Comparison of ENCODE assay signal across 8 cellular contexts in the genomic region with DNA sequence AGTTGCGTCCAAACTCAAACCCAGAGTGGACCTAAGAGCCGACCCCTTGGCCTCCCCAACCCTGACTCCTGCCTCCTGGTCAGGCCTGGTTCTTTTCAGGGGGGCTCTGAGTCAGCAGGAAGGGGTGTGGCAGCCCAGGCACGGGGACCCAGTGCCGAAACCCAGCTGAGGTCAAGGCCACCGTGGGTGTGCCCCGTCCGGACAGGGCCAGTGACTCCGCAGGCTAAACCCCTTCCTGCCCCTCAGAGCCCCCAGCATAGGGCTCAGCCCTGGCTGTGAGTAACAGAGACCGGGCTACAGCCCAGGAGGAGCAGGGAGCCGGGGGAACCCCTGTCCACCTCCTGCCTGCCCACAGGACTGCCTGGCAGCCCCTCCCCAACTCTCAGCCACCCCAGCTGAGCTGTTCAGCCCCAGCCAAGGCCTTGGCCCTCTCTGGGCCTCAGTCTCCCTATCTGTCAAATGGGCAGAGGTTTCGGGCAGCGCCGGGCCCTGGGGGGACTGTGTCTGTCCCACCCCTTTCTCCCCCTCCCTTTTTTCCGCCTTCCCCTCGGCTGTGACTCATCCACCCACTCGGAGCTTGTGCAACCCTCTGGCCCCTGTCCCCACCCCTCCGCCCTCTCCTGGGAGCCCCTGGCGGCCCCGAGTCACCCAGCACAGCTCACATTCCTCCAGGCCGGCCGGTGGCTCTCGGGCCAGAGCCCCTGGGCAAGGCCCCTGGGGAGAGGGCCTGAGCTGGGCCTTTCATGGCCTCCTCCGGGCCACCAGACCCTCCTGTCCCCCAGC. TPM values are rescaled to one million over a fixed set of nuclear protein-coding genes. Genes with fewer than 3 reads are reported as not detected.
DNase-seq lines count a peak whose midpoint lies in the region; ATAC-seq, FAIRE-seq and TF ChIP-seq lines count a peak whose summit lies in the region.

No MANE protein-coding gene starts in this region.

- no peak overlapping the region for H3K18ac ChIP-seq in mesendoderm (ENCODE audit: low read length)

- H2BK120ac ChIP-seq in mesendoderm (ENCODE audit: low read depth, low read length) = no peak overlapping the region

- no peak overlapping the region for H4K5ac ChIP-seq in mesendoderm (ENCODE audit: low read length)

- H2AK5ac ChIP-seq in mesendoderm (ENCODE audit: low read length) = no peak overlapping the region

- H3K56ac ChIP-seq in mesendoderm (ENCODE audit: low read length) = no peak overlapping the region

- peaks cover 28% of the 10 kb centered on the region for H3K79me1 ChIP-seq in mesendoderm (ENCODE audit: low read length)

- TF ChIP-seq POLR2A in H54 (IDR thresholded peaks at IDR 0.05; ENCODE audit: low read depth, low read length) = no peak

- H2BK15ac ChIP-seq in mesendoderm (replicated peaks; ENCODE audit: low read depth) = no peak overlapping the region

- H3K27me3 Mint-ChIP-seq in T-helper 17 cell = no peaks in the 10 kb centered on the region
- H3K27me3 Mint-ChIP-seq in stimulated activated naive CD8-positive, alpha-beta T cell treated with anti-CD3 and anti-CD28 coated beads, Interleukin-15, amount 100 ng/mL, for 72 hours = no peaks in the 10 kb centered on the region

- H3K36me3 Mint-ChIP-seq in T-helper 17 cell (ENCODE audit: low read depth) = peaks cover 5% of the 10 kb centered on the region

- intact Hi-C loops in dorsolateral prefrontal cortex (cut with DNase I) = no loop called here

- H3K27me3 ChIP-seq in dorsolateral prefrontal cortex (no peaks in the 10 kb centered on the region), mesendoderm (ENCODE audit: insufficient read depth, low read length, poor library complexity) (no peaks in the 10 kb centered on the region)

- no peaks in the 10 kb centered on the region for H3K9me3 Mint-ChIP-seq in stimulated activated naive CD8-positive, alpha-beta T cell treated with anti-CD3 and anti-CD28 coated beads, Interleukin-15, amount 100 ng/mL, for 72 hours

- H3K27ac ChIP-seq in dorsolateral prefrontal cortex (peak overlapping the region; percentile 84 to 99 (median 97)), mesendoderm (ENCODE audit: low read depth, low read length) (no peak overlapping the region)

- H3K4me3 ChIP-seq in dorsolateral prefrontal cortex (peak overlapping the region in 46 of 59 donors; percentile 0 to 79 (median 34)), mesendoderm (ENCODE audit: low read length) (no peak overlapping the region)

- ATAC-seq in T-helper 17 cell (peak; percentile 17), HG02763 (IDR thresholded peaks at IDR 0.05; ENCODE audit: unreplicated experiment) (no peak)
- peak; percentile 49 for ATAC-seq in stimulated activated naive CD8-positive, alpha-beta T cell treated with anti-CD3 and anti-CD28 coated beads, Interleukin-15, amount 100 ng/mL, for 72 hours

- peaks cover 70% of the 10 kb centered on the region for H3K79me2 ChIP-seq in mesendoderm (ENCODE audit: control insufficient read depth, insufficient read depth, low read length)

- no peak for FAIRE-seq in H54 (lab: Jason Lieb, UNC)

- H3K4me2 ChIP-seq in mesendoderm (ENCODE audit: low read length) = no peak overlapping the region

- H2BK5ac ChIP-seq in mesendoderm (ENCODE audit: low read length) = no peak overlapping the region

- peak overlapping the region; percentile 45 for H3K4me3 Mint-ChIP-seq in T-helper 17 cell
- H3K4me3 Mint-ChIP-seq in stimulated activated naive CD8-positive, alpha-beta T cell treated with anti-CD3 and anti-CD28 coated beads, Interleukin-15, amount 100 ng/mL, for 72 hours = peak overlapping the region; percentile 12 to 71

- H3K36me3 ChIP-seq in mesendoderm (ENCODE audit: control insufficient read depth, insufficient read depth, low read length) = peaks cover 8% of the 10 kb centered on the region

- no peaks in the 10 kb centered on the region for H3K4me1 ChIP-seq in mesendoderm (ENCODE audit: control insufficient read depth, low read depth, low read length)

- H3K23ac ChIP-seq in mesendoderm (ENCODE audit: low read length) = no peak overlapping the region

- TF ChIP-seq CTCF in dorsolateral prefrontal cortex (IDR thresholded peaks at IDR 0.05 in 54 of 56, conservative IDR thresholded peaks at IDR 0.05 in 2 of 56; ENCODE audit: low read depth in 1 of 56, partially characterized antibody in 56 of 56) = peak in 3 of 56 donors; percentile 12 to 31 (median 19)

- H3K4me1 Mint-ChIP-seq in T-helper 17 cell = peaks cover 25% of the 10 kb centered on the region
- H3K4me1 Mint-ChIP-seq in stimulated activated naive CD8-positive, alpha-beta T cell treated with anti-CD3 and anti-CD28 coated beads, Interleukin-15, amount 100 ng/mL, for 72 hours = peaks cover 80% of the 10 kb centered on the region

- peak; percentile 94 for DNase-seq in H54 (ENCODE audit: insufficient read length, low spot score)
- DNase-seq in T-helper 17 cell = no peak
- peak in 5 of 10 donors; percentile 50 to 84 (median 67) for DNase-seq in dorsolateral prefrontal cortex
- peak; percentile 74 for DNase-seq in mesendoderm
- peak in 1 of 2 donors; percentile 38 for DNase-seq in stimulated activated naive CD8-positive, alpha-beta T cell treated with anti-CD3 and anti-CD28 coated beads, Interleukin-15, amount 100 ng/mL, for 72 hours
- no peak for DNase-seq in NCI-H345 treated with DMSO at 0.1 percent for 48 hours (lab: John Stamatoyannopoulos, UW; ENCODE audit: unreplicated experiment)
- no peak for DNase-seq in NCI-H128 (lab: John Stamatoyannopoulos, UW; ENCODE audit: unreplicated experiment)

- H3K9ac ChIP-seq in mesendoderm (ENCODE audit: low read length) = no peak overlapping the region

- no peak overlapping the region for H4K8ac ChIP-seq in mesendoderm (ENCODE audit: low read depth, low read length)

- H3K4ac ChIP-seq in mesendoderm (ENCODE audit: low read depth, low read length) = no peak overlapping the region

- WGBS in mesendoderm (ENCODE audit: extremely low coverage, insufficient coverage, low lambda C conversion rate) = no CpG with 5 or more reads among the region's 23 CpGs

- H3K9me3 ChIP-seq in T-helper 17 cell (ENCODE audit: control insufficient read depth, low read length, poor library complexity, severe bottlenecking) = no peaks in the 10 kb centered on the region

- H3K27ac Mint-ChIP-seq in T-helper 17 cell = peak overlapping the region; percentile 59
- H3K27ac Mint-ChIP-seq in stimulated activated naive CD8-positive, alpha-beta T cell treated with anti-CD3 and anti-CD28 coated beads, Interleukin-15, amount 100 ng/mL, for 72 hours = peak overlapping the region; percentile 59 to 88

RNA-seq across cellular contexts. Expression of gene ZBTB7A, which starts 8.6 kb away (rescaled TPM):
- total RNA-seq in T-helper 17 cell (10 to 100 TPM; 47.3 to 51.1 TPM), dorsolateral prefrontal cortex (100 to 1,000 TPM in 60 of 120 experiments, 10 to 100 TPM in 60; 61.2 to 152 (median 99.8) TPM)
- polyA plus RNA-seq in mesendoderm (2013, experiment 1 of 2) = 8.8 TPM
- 8.8 TPM for polyA plus RNA-seq in mesendoderm (2013, experiment 2 of 2)

RNA-seq across cellular contexts. Expression of gene PIAS4, which starts 50.6 kb away (rescaled TPM):
- total RNA-seq in T-helper 17 cell = 10 to 100 TPM; 20.8 to 22.7 TPM
- 10 to 100 TPM; 24.8 to 57.8 (median 38.6) TPM for total RNA-seq in dorsolateral prefrontal cortex
- polyA plus RNA-seq in mesendoderm (2013, experiment 1 of 2) = 63.4 TPM
- polyA plus RNA-seq in mesendoderm (2013, experiment 2 of 2) = 63.3 TPM

Comparison
In these comparisons a context has a peak if more than half of its experiments do, and no peak if none do; other contexts are left out.
1. DNase-seq: peak in H54 (single experiment) and mesendoderm (single experiment); none in T-helper 17 cell (0 of 3), NCI-H345 treated with DMSO at 0.1 percent for 48 hours (single experiment) and NCI-H128 (single experiment).